Comparison of ENCODE assay signal across 13 cellular contexts in genomic region chr10:14056545-14057332, GRCh38.
DNase-seq lines count a peak whose midpoint lies in the region; ATAC-seq and TF ChIP-seq lines count a peak whose summit lies in the region.
"Had no signal": no experiment of that assay in that cellular context is flagged by ENCODE, and none has a peak within 500 bp of the region (broad histone marks: within the 10 kb centered on the region; RNA-seq: fewer than 3 reads in every experiment).

No MANE protein-coding gene starts in this region.

- H3K4me1 ChIP-seq in BE2C = no peaks in the 10 kb centered on the region

- no peak for TF ChIP-seq CTCF in HFF-Myc (IDR thresholded peaks at IDR 0.05; ENCODE audit: low read depth, low read length, missing control alignments)
- TF ChIP-seq CTCF in BE2C (IDR thresholded peaks at IDR 0.05; ENCODE audit: low read depth, low read length) = no peak

- DNase-seq in HFF-Myc (ENCODE audit: extremely low read depth, low read depth) = peak; percentile 48
- peak; percentile 18 for DNase-seq in glomerular visceral epithelial cell (ENCODE audit: extremely low spot score)
- DNase-seq in renal cortical epithelial cell (ENCODE audit: low read depth) = peak; percentile 84
- DNase-seq in activated naive CD4-positive, alpha-beta T cell (lab: John Stamatoyannopoulos, UW) = no peak
- DNase-seq in BE2C = no peak
- DNase-seq in RKO (ENCODE audit: low spot score) = no peak
- no peak for DNase-seq in SK-N-DZ (ENCODE audit: low spot score)
- DNase-seq: activated T-cell treated with anti-CD3 and anti-CD28 coated beads, Interleukin-2, amount 50 U/mL, for 24 hours; GDM1; naive B cell; NCI-H1417 treated with DMSO at 0.1 percent for 48 hours; T-helper 1 cell had no signal

- no peaks in the 10 kb centered on the region for H3K9me3 ChIP-seq in BE2C

- peak; percentile 26; the same call in 1 of the 3 replicates for ATAC-seq in SK-N-SH treated with all-trans-retinoic acid at 6 μM for 48 hours

- H3K4me3 ChIP-seq in HFF-Myc (replicated peaks; ENCODE audit: low read depth, low read length) (no peak overlapping the region), BE2C (ENCODE audit: low read depth, low read length) (no peak overlapping the region)

- no peaks in the 10 kb centered on the region for H3K36me3 ChIP-seq in BE2C

- H3K27me3 ChIP-seq in BE2C = no peaks in the 10 kb centered on the region

TF ChIP-seq in SK-N-SH treated with all-trans-retinoic acid at 6 μM for 48 hours, 23 proteins besides CTCF, POLR2A, EP300 and RAD21:
- TF ChIP-seq PATZ1 (CRISPR knock-in tag; IDR thresholded peaks at IDR 0.05; ENCODE audit: borderline replicate concordance) = no peak
- no peak for TF ChIP-seq OSR1 (CRISPR knock-in tag; IDR thresholded peaks at IDR 0.05)
- no peak for TF ChIP-seq ZNF70 (CRISPR knock-in tag; IDR thresholded peaks at IDR 0.05)
- no peak for TF ChIP-seq GLIS3 (CRISPR knock-in tag; IDR thresholded peaks at IDR 0.05)
- TF ChIP-seq ARNTL (CRISPR knock-in tag; IDR thresholded peaks at IDR 0.05; ENCODE audit: borderline replicate concordance, low read depth) = no peak
- TF ChIP-seq TSHZ2 (CRISPR knock-in tag; IDR thresholded peaks at IDR 0.05) = no peak
- TF ChIP-seq CSDC2 (CRISPR knock-in tag; IDR thresholded peaks at IDR 0.05) = no peak
- TF ChIP-seq RARB (CRISPR knock-in tag; IDR thresholded peaks at IDR 0.05) = no peak
- no peak for TF ChIP-seq SNAI2 (CRISPR knock-in tag; IDR thresholded peaks at IDR 0.05)
- no peak for TF ChIP-seq ESRRG (CRISPR knock-in tag; IDR thresholded peaks at IDR 0.05)
- TF ChIP-seq BACH2 (CRISPR knock-in tag; IDR thresholded peaks at IDR 0.05; ENCODE audit: borderline replicate concordance) = no peak
- TF ChIP-seq ZC3H10 (CRISPR knock-in tag; IDR thresholded peaks at IDR 0.05) = no peak

Comparison
In these comparisons a context has a peak if more than half of its experiments do, and no peak if none do; other contexts are left out.
1. DNase-seq: peak in HFF-Myc (single experiment), glomerular visceral epithelial cell (single experiment) and renal cortical epithelial cell (single experiment); none in activated naive CD4-positive, alpha-beta T cell (0 of 4), BE2C (single experiment), RKO (single experiment) and SK-N-DZ (single experiment).